ENCODE assay signal across 18 cellular contexts in the genomic region with DNA sequence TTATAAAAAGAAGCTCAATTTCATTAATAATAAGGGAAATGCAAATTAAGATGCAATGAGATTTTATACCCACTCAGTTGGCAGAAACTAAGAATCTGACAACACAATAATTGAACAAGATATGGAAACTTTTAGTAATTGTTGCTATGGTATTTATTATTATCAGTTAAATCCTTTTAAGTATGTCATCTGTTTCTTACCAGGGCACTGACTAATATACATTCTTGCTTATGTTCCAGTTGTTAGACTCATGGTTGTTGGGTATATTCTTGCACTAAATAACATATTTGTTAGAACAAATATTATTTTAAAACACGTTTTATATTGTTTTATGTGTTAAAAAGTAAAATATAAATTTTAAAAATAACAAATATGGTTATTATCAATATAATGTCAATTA.
"Had no signal": no experiment of that assay in that cellular context is flagged by ENCODE, and none has a peak within 500 bp of the region (broad histone marks: within the 10 kb centered on the region; RNA-seq: fewer than 3 reads in every experiment).

No MANE protein-coding gene starts in this region.

- H3K27ac ChIP-seq: epithelial cell of prostate, esophagus muscularis mucosa, gastrocnemius medialis, right atrium auricular region, skin epidermis, thyroid gland had no signal

- DNase-seq: effector memory CD4-positive, alpha-beta T cell; gastrocnemius medialis; islet precursor cell; mammary epithelial cell; naive thymus-derived CD4-positive, alpha-beta T cell; nephron progenitor cell; posterior cingulate gyrus; sigmoid colon; stimulated activated CD4-positive, alpha-beta T cell treated with anti-CD3 and anti-CD28 coated beads, Interleukin-12 subunit alpha, Interleukin-12 subunit beta, amount 100 ng/mL, for 4 hours; stimulated activated naive CD4-positive, alpha-beta T cell treated with Interleukin-2 at 50 U/mL for 16 hours; thyroid gland had no signal

- H3K9me3 Mint-ChIP-seq: nephron progenitor cell, type B pancreatic cell had no signal

- H3K27me3 ChIP-seq: esophagus muscularis mucosa, gastrocnemius medialis, right atrium auricular region, sigmoid colon, thyroid gland had no signal

- ATAC-seq: gastrocnemius medialis; left lobe of liver; naive thymus-derived CD4-positive, alpha-beta T cell had no signal

- H3K9me3 ChIP-seq: esophagus muscularis mucosa, gastrocnemius medialis, right atrium auricular region, sigmoid colon, thyroid gland had no signal

- H3K4me1 Mint-ChIP-seq: naive thymus-derived CD4-positive, alpha-beta T cell had no signal

- H3K27ac Mint-ChIP-seq: naive thymus-derived CD4-positive, alpha-beta T cell; nephron progenitor cell; type B pancreatic cell had no signal

- H3K36me3 ChIP-seq: esophagus muscularis mucosa, gastrocnemius medialis, right atrium auricular region, sigmoid colon, thyroid gland had no signal

- FAIRE-seq: urothelium cell line had no signal

- H3K36me3 Mint-ChIP-seq: naive thymus-derived CD4-positive, alpha-beta T cell; type B pancreatic cell had no signal

- H3K4me3 ChIP-seq: esophagus muscularis mucosa, gastrocnemius medialis, right atrium auricular region, sigmoid colon, skin epidermis, thyroid gland had no signal

- H3K4me3 Mint-ChIP-seq: naive thymus-derived CD4-positive, alpha-beta T cell; nephron progenitor cell; type B pancreatic cell had no signal

- H3K4me1 ChIP-seq: gastrocnemius medialis, right atrium auricular region had no signal

- H3K27me3 Mint-ChIP-seq: naive thymus-derived CD4-positive, alpha-beta T cell; type B pancreatic cell had no signal
